1 cellular context compared by ENCODE assay signal in the genomic region with DNA sequence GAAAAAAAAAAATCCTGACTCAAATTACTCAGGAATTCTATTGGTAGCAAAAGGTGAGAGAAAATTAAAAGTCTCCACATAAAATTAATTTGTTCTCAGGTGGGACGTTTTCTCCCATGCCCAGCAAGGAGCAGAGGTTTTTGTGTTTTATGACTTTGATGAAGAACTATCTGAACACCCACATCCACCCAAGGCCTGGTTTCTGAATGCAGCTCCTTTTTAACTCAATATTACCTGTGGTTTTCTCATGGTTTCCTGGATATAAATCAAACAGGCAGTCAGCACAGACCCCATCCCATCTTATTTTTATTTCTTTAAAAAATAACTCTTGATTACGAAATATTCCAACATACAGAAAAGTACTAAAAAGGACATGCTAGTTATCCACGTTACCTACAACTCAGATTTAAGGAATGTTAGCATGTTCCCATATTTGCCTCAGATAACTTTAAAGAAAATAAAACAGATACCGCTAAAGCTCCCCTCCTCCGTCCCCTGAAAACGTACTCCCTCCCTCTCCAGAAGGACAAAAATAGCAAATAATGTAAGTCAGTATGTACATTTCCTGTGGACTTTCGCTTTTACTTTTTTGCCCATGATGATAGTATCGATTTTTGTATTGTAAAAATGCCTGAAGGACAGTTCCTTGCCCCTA.
TF ChIP-seq lines count a peak whose summit lies in the region.

No MANE protein-coding gene starts in this region.

TF ChIP-seq in WTC11, 78 proteins besides CTCF, POLR2A, EP300 and RAD21 (continued from another document):
- TF ChIP-seq, protein P1, sequence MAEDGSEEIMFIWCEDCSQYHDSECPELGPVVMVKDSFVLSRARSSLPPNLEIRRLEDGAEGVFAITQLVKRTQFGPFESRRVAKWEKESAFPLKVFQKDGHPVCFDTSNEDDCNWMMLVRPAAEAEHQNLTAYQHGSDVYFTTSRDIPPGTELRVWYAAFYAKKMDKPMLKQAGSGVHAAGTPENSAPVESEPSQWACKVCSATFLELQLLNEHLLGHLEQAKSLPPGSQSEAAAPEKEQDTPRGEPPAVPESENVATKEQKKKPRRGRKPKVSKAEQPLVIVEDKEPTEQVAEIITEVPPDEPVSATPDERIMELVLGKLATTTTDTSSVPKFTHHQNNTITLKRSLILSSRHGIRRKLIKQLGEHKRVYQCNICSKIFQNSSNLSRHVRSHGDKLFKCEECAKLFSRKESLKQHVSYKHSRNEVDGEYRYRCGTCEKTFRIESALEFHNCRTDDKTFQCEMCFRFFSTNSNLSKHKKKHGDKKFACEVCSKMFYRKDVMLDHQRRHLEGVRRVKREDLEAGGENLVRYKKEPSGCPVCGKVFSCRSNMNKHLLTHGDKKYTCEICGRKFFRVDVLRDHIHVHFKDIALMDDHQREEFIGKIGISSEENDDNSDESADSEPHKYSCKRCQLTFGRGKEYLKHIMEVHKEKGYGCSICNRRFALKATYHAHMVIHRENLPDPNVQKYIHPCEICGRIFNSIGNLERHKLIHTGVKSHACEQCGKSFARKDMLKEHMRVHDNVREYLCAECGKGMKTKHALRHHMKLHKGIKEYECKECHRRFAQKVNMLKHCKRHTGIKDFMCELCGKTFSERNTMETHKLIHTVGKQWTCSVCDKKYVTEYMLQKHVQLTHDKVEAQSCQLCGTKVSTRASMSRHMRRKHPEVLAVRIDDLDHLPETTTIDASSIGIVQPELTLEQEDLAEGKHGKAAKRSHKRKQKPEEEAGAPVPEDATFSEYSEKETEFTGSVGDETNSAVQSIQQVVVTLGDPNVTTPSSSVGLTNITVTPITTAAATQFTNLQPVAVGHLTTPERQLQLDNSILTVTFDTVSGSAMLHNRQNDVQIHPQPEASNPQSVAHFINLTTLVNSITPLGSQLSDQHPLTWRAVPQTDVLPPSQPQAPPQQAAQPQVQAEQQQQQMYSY (CRISPR knock-in tag; IDR thresholded peaks at IDR 0.05): no peak
- TF ChIP-seq ZNF317 (CRISPR knock-in tag; IDR thresholded peaks at IDR 0.05; ENCODE audit: borderline replicate concordance, low read depth): no peak
- no peak for TF ChIP-seq ATF1 (CRISPR knock-in tag; IDR thresholded peaks at IDR 0.05)
- no peak for TF ChIP-seq SP1 (CRISPR knock-in tag; conservative IDR thresholded peaks at IDR 0.05)
- TF ChIP-seq, protein P2, sequence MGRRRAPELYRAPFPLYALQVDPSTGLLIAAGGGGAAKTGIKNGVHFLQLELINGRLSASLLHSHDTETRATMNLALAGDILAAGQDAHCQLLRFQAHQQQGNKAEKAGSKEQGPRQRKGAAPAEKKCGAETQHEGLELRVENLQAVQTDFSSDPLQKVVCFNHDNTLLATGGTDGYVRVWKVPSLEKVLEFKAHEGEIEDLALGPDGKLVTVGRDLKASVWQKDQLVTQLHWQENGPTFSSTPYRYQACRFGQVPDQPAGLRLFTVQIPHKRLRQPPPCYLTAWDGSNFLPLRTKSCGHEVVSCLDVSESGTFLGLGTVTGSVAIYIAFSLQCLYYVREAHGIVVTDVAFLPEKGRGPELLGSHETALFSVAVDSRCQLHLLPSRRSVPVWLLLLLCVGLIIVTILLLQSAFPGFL (CRISPR knock-in tag; IDR thresholded peaks at IDR 0.05; ENCODE audit: borderline replicate concordance): no peak
